In the genomic region with DNA sequence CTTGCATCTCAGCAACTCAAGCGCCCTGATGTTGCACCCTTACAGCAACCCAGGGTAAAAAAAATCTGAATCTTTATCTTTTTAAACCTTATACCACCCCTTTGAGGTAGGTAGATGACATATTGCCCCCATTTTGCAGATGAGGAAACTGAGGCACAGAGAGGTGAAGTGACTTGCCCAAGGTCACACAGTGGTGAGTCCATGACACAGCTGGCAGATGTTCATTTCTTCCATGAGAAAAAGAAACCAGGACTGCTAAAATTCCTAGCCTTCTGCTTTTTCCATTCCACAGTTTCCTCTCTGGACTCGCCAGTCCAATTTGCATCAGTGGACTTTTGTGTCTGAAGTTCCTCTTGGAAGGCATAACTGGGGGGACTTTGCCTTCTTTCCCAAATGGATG, we compare ENCODE assay signal across 26 cellular contexts.
"Had no signal": no experiment of that assay in that cellular context is flagged by ENCODE, and none has a peak within 500 bp of the region (broad histone marks: within the 10 kb centered on the region; RNA-seq: fewer than 3 reads in every experiment).

No MANE protein-coding gene starts in this region.

- FAIRE-seq: colon, endothelial cell of umbilical vein had no signal

- H3K4me3 ChIP-seq: colonic mucosa, coronary artery, dorsolateral prefrontal cortex, esophagus muscularis mucosa, esophagus squamous epithelium, gastrocnemius medialis, gastroesophageal sphincter, heart left ventricle, heart right ventricle had no signal

- H3K4me1 ChIP-seq: colonic mucosa, esophagus muscularis mucosa, foreskin keratinocyte, gastroesophageal sphincter had no signal

- H3K27me3 ChIP-seq: colonic mucosa, dorsolateral prefrontal cortex, esophagus muscularis mucosa, esophagus squamous epithelium, foreskin keratinocyte, gastrocnemius medialis, gastroesophageal sphincter, heart left ventricle, heart right ventricle had no signal

- H3K27ac ChIP-seq: colonic mucosa, coronary artery, dorsolateral prefrontal cortex, epithelial cell of prostate, esophagus muscularis mucosa, esophagus squamous epithelium, foreskin keratinocyte, gastrocnemius medialis, gastroesophageal sphincter, heart left ventricle, heart right ventricle had no signal

- ATAC-seq: effector memory CD8-positive, alpha-beta T cell; esophagus mucosa; foreskin keratinocyte; gastrocnemius medialis; gastroesophageal sphincter; heart left ventricle; heart right ventricle had no signal

- H3K9me3 ChIP-seq: colonic mucosa, esophagus muscularis mucosa, esophagus squamous epithelium, gastrocnemius medialis, gastroesophageal sphincter, heart left ventricle, heart right ventricle had no signal

- H3K36me3 ChIP-seq: colonic mucosa, esophagus muscularis mucosa, esophagus squamous epithelium, gastrocnemius medialis, gastroesophageal sphincter had no signal

- DNase-seq: colonic mucosa; cortex of kidney; dermis blood vessel endothelial cell; dorsolateral prefrontal cortex; effector CD4-positive, alpha-beta T cell; effector CD8-positive, alpha-beta T cell; effector memory CD4-positive, alpha-beta T cell; effector memory CD8-positive, alpha-beta T cell; endodermal cell; erythroblast; esophagus squamous epithelium; foreskin fibroblast; foreskin keratinocyte; foreskin melanocyte; gastrocnemius medialis; glutamatergic neuron; head of caudate nucleus; heart left ventricle; heart right ventricle had no signal
